7 cellular contexts compared by ENCODE assay signal in genomic region chr19:12783849-12784393, GRCh38. TPM values are rescaled to one million over a fixed set of nuclear protein-coding genes. Genes with fewer than 3 reads are reported as not detected.
DNase-seq lines count a peak whose midpoint lies in the region; ATAC-seq and TF ChIP-seq lines count a peak whose summit lies in the region.

No MANE protein-coding gene starts in this region.

- H3K36me3 ChIP-seq in stomach smooth muscle (ENCODE audit: control insufficient read depth in 2 of 2, insufficient read depth in 2 of 2, low read length in 2 of 2): no peaks in the 10 kb centered on the region

- no peak for DNase-seq in Jurkat, Clone E6-1 (ENCODE audit: low read depth, low spot score)
- DNase-seq in left colon: peak; percentile 64 to 84
- no peak for DNase-seq in Kasumi-1 (lab: John Stamatoyannopoulos, UW)
- DNase-seq in foreskin fibroblast: no peak

- peak; percentile 16 for ATAC-seq in left colon
- no peak for ATAC-seq in GM21367 (IDR thresholded peaks at IDR 0.05; ENCODE audit: unreplicated experiment)

- peak overlapping the region; percentile 83 for H3K27ac ChIP-seq in adipose tissue (ENCODE audit: low read depth, low read length)
- H3K27ac ChIP-seq in stomach smooth muscle (ENCODE audit: low read length): peak overlapping the region; percentile 100

- no peaks in the 10 kb centered on the region for H3K27me3 ChIP-seq in stomach smooth muscle (ENCODE audit: control insufficient read depth in 1 of 2, insufficient read depth in 2 of 2, low read length in 2 of 2)

- intact Hi-C loops in left colon (cut with DNase I, micrococcal nuclease): no loop called here

- 21 to 30% (median 22%) methylated on average over 15 to 18 of the region's 19 CpGs for WGBS in adipose tissue, 3 donors

- peak overlapping the region in 1 of 2 donors; percentile 74 for H3K9ac ChIP-seq in stomach smooth muscle (ENCODE audit: low read length in 2 of 2)

- no peaks in the 10 kb centered on the region for H3K9me3 ChIP-seq in stomach smooth muscle (ENCODE audit: control insufficient read depth in 2 of 2, low read length in 2 of 2)

- peak overlapping the region; percentile 67 for H3K4me3 ChIP-seq in Jurkat, Clone E6-1 (ENCODE audit: low read length)
- peak overlapping the region in 1 of 2 donors; percentile 8 for H3K4me3 ChIP-seq in stomach smooth muscle (ENCODE audit: low read length in 2 of 2)
- no peak overlapping the region for H3K4me3 ChIP-seq in foreskin fibroblast (ENCODE audit: low read depth in 1 of 2, low read length in 2 of 2)

- TF ChIP-seq CTCF in foreskin fibroblast (IDR thresholded peaks at IDR 0.05; ENCODE audit: low read depth, low read length): no peak

- peaks cover 58% of the 10 kb centered on the region for H3K4me1 ChIP-seq in stomach smooth muscle (ENCODE audit: control insufficient read depth, insufficient read depth, low read length)

RNA-seq across cellular contexts. Expression of gene JUNB, which starts 7.4 kb away (rescaled TPM):
- 22.6 TPM for polyA plus RNA-seq in Jurkat, Clone E6-1 (2012; ENCODE audit: insufficient read depth, insufficient read length)
- polyA plus RNA-seq in adipose tissue: 1,000 to 10,000 TPM in 2 of 3 donors, 100 to 1,000 TPM in 1; 120 to 1,553 (median 1,136) TPM
- total RNA-seq in left colon: 100 to 1,000 TPM; 169 to 314 TPM

RNA-seq across cellular contexts. Expression of gene HOOK2, which starts 8.6 kb away (rescaled TPM):
- polyA plus RNA-seq in Jurkat, Clone E6-1 (2012; ENCODE audit: insufficient read depth, insufficient read length): 26.6 TPM
- polyA plus RNA-seq in adipose tissue: 100 to 1,000 TPM in 1 of 3 donors, 10 to 100 TPM in 2; 41.1 to 210 (median 57.2) TPM
- total RNA-seq in left colon: 10 to 100 TPM; 58.3 to 83.1 TPM

RNA-seq across cellular contexts. Expression of gene PRDX2, which starts 17.7 kb away (rescaled TPM):
- polyA plus RNA-seq in Jurkat, Clone E6-1 (2012; ENCODE audit: insufficient read depth, insufficient read length): 291 TPM
- polyA plus RNA-seq in adipose tissue: 100 to 1,000 TPM; 159 to 386 (median 207) TPM
- total RNA-seq in left colon: 100 to 1,000 TPM; 249 to 298 TPM

RNA-seq across cellular contexts. Expression of gene THSD8, which starts 17.9 kb away (rescaled TPM):
- polyA plus RNA-seq in Jurkat, Clone E6-1 (2012; ENCODE audit: insufficient read depth, insufficient read length): 89.2 TPM
- 1 to 10 TPM in 1 of 3 donors, under 1 TPM in 2; 0.38 to 1.8 (median 0.52) TPM for polyA plus RNA-seq in adipose tissue
- 1 to 10 TPM; 3.2 to 4.4 TPM for total RNA-seq in left colon

RNA-seq across cellular contexts. Expression of gene RNASEH2A, which starts 22.5 kb away (rescaled TPM):
- 144 TPM for polyA plus RNA-seq in Jurkat, Clone E6-1 (2012; ENCODE audit: insufficient read depth, insufficient read length)
- polyA plus RNA-seq in adipose tissue: 1 to 10 TPM; 3.3 to 6.4 (median 5.6) TPM
- total RNA-seq in left colon: 10 to 100 TPM in 1 of 2 donors, 1 to 10 TPM in 1; 5.7 to 10.9 TPM

Comparison
In these comparisons a context has a peak if more than half of its experiments do, and no peak if none do; other contexts are left out.
1. DNase-seq: peak in left colon (2 of 2); none in Jurkat, Clone E6-1 (single experiment), Kasumi-1 (0 of 2) and foreskin fibroblast (0 of 2).